ENCODE assay signal across 1 cellular context in genomic region chr9:91949946-91950664, GRCh38.
TF ChIP-seq lines count a peak whose summit lies in the region.

Gene ROR2, minus strand, starts transcription at chr9:91950228.

TF ChIP-seq in H1, 55 proteins besides CTCF, POLR2A, EP300 and RAD21:
- TF ChIP-seq EZH2 (IDR thresholded peaks at IDR 0.05; ENCODE audit: low read depth, low read length, severe bottlenecking), result peak; percentile 56
- peak; percentile 56; the same call in 1 of the 2 replicates for TF ChIP-seq TBP (IDR thresholded peaks at IDR 0.05; ENCODE audit: low read depth, low read length)
- TF ChIP-seq ASH2L (IDR thresholded peaks at IDR 0.05; ENCODE audit: low read length), result peak; percentile 39
- TF ChIP-seq JUN (IDR thresholded peaks at IDR 0.05; ENCODE audit: low read depth, low read length), result no peak
- TF ChIP-seq PHF8 (conservative IDR thresholded peaks at IDR 0.05; ENCODE audit: low read depth, low read length), result 0 out of 2 replicates have a peak, but pooled peaks have one; percentile 30
- no peak for TF ChIP-seq CTBP2 (IDR thresholded peaks at IDR 0.05; ENCODE audit: borderline replicate concordance, insufficient read depth, insufficient read length, low read length)
- peak; percentile 27 to 50; a peak in 1 of 4 replicates for TF ChIP-seq HDAC2 (IDR thresholded peaks at IDR 0.05; ENCODE audit: borderline replicate concordance in 1 of 2, low read depth in 2 of 2, low read length in 2 of 2)
- 0 out of 2 replicates have a peak, but pooled peaks have one; percentile 53 for TF ChIP-seq RBBP5 (IDR thresholded peaks at IDR 0.05; ENCODE audit: borderline replicate concordance, low read depth, low read length)
- TF ChIP-seq SIN3A (conservative IDR thresholded peaks at IDR 0.05 in 1 of 2, IDR thresholded peaks at IDR 0.05 in 1 of 2; ENCODE audit: low read depth in 1 of 2, low read length in 2 of 2), result no peak
- peak; percentile 90 for TF ChIP-seq KDM4A (IDR thresholded peaks at IDR 0.05; ENCODE audit: low read depth, low read length, severe bottlenecking)
- 0 out of 2 replicates have a peak, but pooled peaks have one; percentile 15 for TF ChIP-seq SUZ12 (IDR thresholded peaks at IDR 0.05; ENCODE audit: low read length)
- peak; percentile 49; the same call in 1 of the 2 replicates for TF ChIP-seq EGR1 (IDR thresholded peaks at IDR 0.05; ENCODE audit: borderline replicate concordance, low read depth, low read length)
- TF ChIP-seq BACH1 (IDR thresholded peaks at IDR 0.05; ENCODE audit: low read length), result 0 out of 2 replicates have a peak, but pooled peaks have one; percentile 19
